In the genomic region with DNA sequence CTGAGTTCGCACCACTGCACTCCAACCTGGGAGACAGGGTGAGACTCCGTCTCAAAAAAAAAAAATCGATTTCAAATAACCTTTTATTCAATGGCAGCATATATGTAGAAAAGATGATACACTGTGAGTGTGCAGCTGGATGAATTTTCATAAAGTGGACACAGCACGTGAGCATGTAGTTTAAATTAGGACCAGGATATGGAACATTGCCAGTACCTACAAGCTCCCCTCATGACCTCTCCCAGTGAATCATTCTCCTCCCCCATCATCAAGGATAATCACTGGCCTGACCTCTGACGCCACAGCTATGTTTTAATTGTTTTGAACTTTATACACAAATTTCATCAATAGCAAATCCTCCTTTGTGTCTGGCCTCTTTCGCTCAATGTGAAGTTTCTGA, we compare ENCODE assay signal across 18 cellular contexts.
"Had no signal": no experiment of that assay in that cellular context is flagged by ENCODE, and none has a peak within 500 bp of the region (broad histone marks: within the 10 kb centered on the region; RNA-seq: fewer than 3 reads in every experiment).

No MANE protein-coding gene starts in this region.

- H3K27ac ChIP-seq: ascending aorta, coronary artery, gastroesophageal sphincter, ovary, prostate gland, thyroid gland, upper lobe of right lung, WERI-Rb-1 had no signal

- H3K36me3 ChIP-seq: ascending aorta, gastroesophageal sphincter, ovary, prostate gland, thyroid gland, upper lobe of right lung, WERI-Rb-1 had no signal

- H3K4me1 ChIP-seq: ascending aorta, gastroesophageal sphincter, prostate gland, thyroid gland, upper lobe of right lung had no signal

- H3K4me3 ChIP-seq: ascending aorta, coronary artery, gastroesophageal sphincter, ovary, prostate gland, thyroid gland, upper lobe of right lung had no signal

- H3K27me3 ChIP-seq: ascending aorta, gastroesophageal sphincter, ovary, thyroid gland, upper lobe of right lung had no signal

- H3K9me3 ChIP-seq: ascending aorta, gastroesophageal sphincter, ovary, prostate gland, thyroid gland, upper lobe of right lung had no signal

- DNase-seq: activated CD4-positive, alpha-beta T cell treated with anti-CD3 and anti-CD28 coated beads, Interleukin-2, amount 10 ng/mL, durations not matched to agents 7 days and 5 days; activated CD4-positive, CD25-positive, alpha-beta regulatory T cell treated with anti-CD3 and anti-CD28 coated beads, Interleukin-2, amount 50 U/mL, for 72 hours; activated CD8-positive, alpha-beta T cell treated with anti-CD3 and anti-CD28 coated beads, Interleukin-2, amount 10 ng/mL, durations not matched to agents 7 days and 5 days; activated T-cell treated with anti-CD3 and anti-CD28 coated beads, Interleukin-2, amount 50 U/mL, for 1 hour; head of caudate nucleus; islet precursor cell; left cardiac atrium; ovary; stimulated activated CD4-positive, alpha-beta T cell treated with anti-CD3 and anti-CD28 coated beads, Interleukin-4, amount 100 ng/mL, for 24 hours; stimulated activated naive CD8-positive, alpha-beta T cell treated with anti-CD3 and anti-CD28 coated beads, Interleukin-15, Interleukin-2, amounts not matched to agents 100 U/mL and 50 U/mL, for 24 hours; T-cell; thyroid gland; upper lobe of right lung; WERI-Rb-1 had no signal
